ENCODE assay signal across 22 cellular contexts in genomic region chr7:119283353-119283752, GRCh38.
"Had no signal": no experiment of that assay in that cellular context is flagged by ENCODE, and none has a peak within 500 bp of the region (broad histone marks: within the 10 kb centered on the region; RNA-seq: fewer than 3 reads in every experiment).

No MANE protein-coding gene starts in this region.

- H3K4me3 Mint-ChIP-seq: T-cell had no signal

- ATAC-seq: Panc1, PC-3, T-cell had no signal

- H3K27ac ChIP-seq: HL-60, RWPE1 had no signal

- H3K27ac Mint-ChIP-seq: T-cell had no signal

- H3K36me3 Mint-ChIP-seq: T-cell had no signal

- H3K27me3 Mint-ChIP-seq: T-cell had no signal

- DNase-seq: KBM-7; MV-4-11; NCI-H1048; NCI-H1105; NCI-H1417; NCI-H1436 treated with DMSO at 0.1 percent for 48 hours; NCI-H1694; NCI-H187 treated with DMSO at 0.1 percent for 48 hours; NCI-H2029 treated with DMSO at 0.1 percent for 48 hours; NCI-H2171 treated with DMSO at 0.1 percent for 48 hours; NCI-H345; NCI-H446 treated with DMSO at 0.1 percent for 48 hours; NCI-H510A treated with DMSO at 0.1 percent for 48 hours; NCI-H526; NK-92 treated with Interleukin-12 subunit alpha and Interleukin-12 subunit beta, amount 100 ng/mL, for 24 hours; PC-3; SHP77; SW 1271; T-cell had no signal

- H3K4me1 Mint-ChIP-seq: T-cell had no signal
